Comparison of ENCODE assay signal across 1 cellular context in genomic region chr17:79812206-79812968, GRCh38.
TF ChIP-seq lines count a peak whose summit lies in the region.

No MANE protein-coding gene starts in this region.

TF ChIP-seq in HepG2, 621 proteins besides CTCF, POLR2A, EP300 and RAD21 (continued from another document and continues in another):
- TF ChIP-seq FOXP4 (CRISPR knock-in tag; IDR thresholded peaks at IDR 0.05) = 0 out of 2 replicates have a peak, but pooled peaks have one; percentile 25
- TF ChIP-seq MYC (CRISPR knock-in tag; IDR thresholded peaks at IDR 0.05; ENCODE audit: borderline replicate concordance) = peak; percentile 30; the same call in 1 of the 2 replicates
- TF ChIP-seq ZNF264 (CRISPR knock-in tag; IDR thresholded peaks at IDR 0.05) = no peak
- peak; percentile 37; the same call in 1 of the 2 replicates for TF ChIP-seq GABPB1 (CRISPR knock-in tag; IDR thresholded peaks at IDR 0.05)
- TF ChIP-seq ZNF800 (CRISPR knock-in tag; IDR thresholded peaks at IDR 0.05) = peak; percentile 90
- TF ChIP-seq KLF12 (CRISPR knock-in tag; IDR thresholded peaks at IDR 0.05; ENCODE audit: borderline replicate concordance) = peak; percentile 83
- TF ChIP-seq MTERF4 (CRISPR knock-in tag; IDR thresholded peaks at IDR 0.05) = no peak
- no peak for TF ChIP-seq PAXIP1 (CRISPR knock-in tag; conservative IDR thresholded peaks at IDR 0.05)
- TF ChIP-seq ZNF563 (CRISPR knock-in tag; IDR thresholded peaks at IDR 0.05) = no peak
- no peak for TF ChIP-seq ZNF224 (CRISPR knock-in tag; IDR thresholded peaks at IDR 0.05)
- TF ChIP-seq PHF20 (CRISPR knock-in tag; IDR thresholded peaks at IDR 0.05) = no peak
- TF ChIP-seq SKI (IDR thresholded peaks at IDR 0.05; ENCODE audit: partially characterized antibody) = no peak
- TF ChIP-seq HOXA9 (CRISPR knock-in tag; IDR thresholded peaks at IDR 0.05; ENCODE audit: borderline replicate concordance) = no peak
- TF ChIP-seq HHEX (CRISPR knock-in tag; IDR thresholded peaks at IDR 0.05) = no peak
- no peak for TF ChIP-seq ZBTB38 (CRISPR knock-in tag; IDR thresholded peaks at IDR 0.05)
- TF ChIP-seq ZNF180 (CRISPR knock-in tag; IDR thresholded peaks at IDR 0.05; ENCODE audit: borderline replicate concordance, low read depth) = no peak
- no peak for TF ChIP-seq USF2 (IDR thresholded peaks at IDR 0.05; ENCODE audit: low read depth, low read length)
- no peak for TF ChIP-seq USF2 (CRISPR knock-in tag; IDR thresholded peaks at IDR 0.05; ENCODE audit: borderline replicate concordance)
- TF ChIP-seq FOXM1 (CRISPR knock-in tag; IDR thresholded peaks at IDR 0.05) = no peak
- no peak for TF ChIP-seq CHCHD3 (CRISPR knock-in tag; IDR thresholded peaks at IDR 0.05)
- no peak for TF ChIP-seq CEBPZ (IDR thresholded peaks at IDR 0.05; ENCODE audit: low read length)
- no peak for TF ChIP-seq AKNA (CRISPR knock-in tag; IDR thresholded peaks at IDR 0.05; ENCODE audit: borderline replicate concordance)
- peak; percentile 99 for TF ChIP-seq CBX2 (IDR thresholded peaks at IDR 0.05; ENCODE audit: low read depth, low read length)
- peak; percentile 94 for TF ChIP-seq CBX2 (CRISPR knock-in tag; IDR thresholded peaks at IDR 0.05; ENCODE audit: low read depth)
- TF ChIP-seq ZNF609 (CRISPR knock-in tag; IDR thresholded peaks at IDR 0.05; ENCODE audit: borderline replicate concordance) = no peak
- TF ChIP-seq ZSCAN30 (CRISPR knock-in tag; IDR thresholded peaks at IDR 0.05) = no peak
- TF ChIP-seq U2AF1 (optimal IDR thresholded peaks at IDR 0.05; ENCODE audit: low read depth, low read length) = no peak
- no peak; the same call in 1 of the 2 replicates for TF ChIP-seq PITX1 (CRISPR knock-in tag; IDR thresholded peaks at IDR 0.05)
- TF ChIP-seq BATF2 (CRISPR knock-in tag; IDR thresholded peaks at IDR 0.05) = no peak
- peak; percentile 97 for TF ChIP-seq RNF2 (conservative IDR thresholded peaks at IDR 0.05; ENCODE audit: low read depth)
